In genomic region chr10:69684020-69684980, GRCh38 we compare ENCODE assay signal across 12 cellular contexts. TPM values are rescaled to one million over a fixed set of nuclear protein-coding genes. Genes with fewer than 3 reads are reported as not detected.
DNase-seq lines count a peak whose midpoint lies in the region; ATAC-seq, FAIRE-seq and TF ChIP-seq lines count a peak whose summit lies in the region.
"Had no signal": no experiment of that assay in that cellular context is flagged by ENCODE, and none has a peak within 500 bp of the region (broad histone marks: within the 10 kb centered on the region; RNA-seq: fewer than 3 reads in every experiment).

No MANE protein-coding gene starts in this region.

- FAIRE-seq in frontal cortex (lab: Jason Lieb, UNC) = no peak
- FAIRE-seq: RCC 7860 had no signal

- CTCF ChIA-PET in RWPE1 (lab: Yijun Ruan, JAX) = interaction anchor here (0.7 kb wide), 1 partner anchor 11 kb away, joined by 5 read pairs; no protein-coding TSS in a partner anchor

- H3K27ac Mint-ChIP-seq in mesothelial cell of epicardium = peak overlapping the region; percentile 90
- peak overlapping the region; percentile 93 for H3K27ac Mint-ChIP-seq in type B pancreatic cell

- ATAC-seq in GM21447 (IDR thresholded peaks at IDR 0.05; ENCODE audit: unreplicated experiment) = no peak

- H3K27me3 Mint-ChIP-seq in mesothelial cell of epicardium (ENCODE audit: low read depth) (peaks cover 7% of the 10 kb centered on the region), type B pancreatic cell (peaks cover 18% of the 10 kb centered on the region)

- no peak overlapping the region; the same call in 1 of the 2 replicates for H3K27ac ChIP-seq in RWPE1

- POLR2A ChIA-PET in RWPE1 (lab: Yijun Ruan, JAX; ENCODE audit: low non-redundant PET) = no interaction called here

- H3K4me3 ChIP-seq in fibroblast of mammary gland (ENCODE audit: control insufficient read depth, low read depth, low read length) = no peak overlapping the region

- DNase-seq in RWPE1 (ENCODE audit: low spot score) (peak; percentile 70), fibroblast of mammary gland (ENCODE audit: low read depth) (peak; percentile 25), mesothelial cell of epicardium (ENCODE audit: low spot score in 2 of 2, unreplicated experiment in 2 of 2) (no peak), type B pancreatic cell (ENCODE audit: extremely low spot score, unreplicated experiment) (no peak), SW 1271 (lab: John Stamatoyannopoulos, UW) (no peak), frontal cortex (ENCODE audit: low spot score in 2 of 2) (no peak), DMS 273 treated with DMSO at 0.1 percent for 48 hours (lab: John Stamatoyannopoulos, UW) (no peak)
- DNase-seq: activated CD4-positive, alpha-beta T cell treated with anti-CD3 and anti-CD28 coated beads, Interleukin-2, amount 50 U/mL, for 4 hours; NCI-H1105 had no signal

- no peak overlapping the region for H3K4me3 Mint-ChIP-seq in mesothelial cell of epicardium
- H3K4me3 Mint-ChIP-seq in type B pancreatic cell = peak overlapping the region; percentile 61

- H3K9me3 Mint-ChIP-seq in mesothelial cell of epicardium (no peaks in the 10 kb centered on the region), type B pancreatic cell (no peaks in the 10 kb centered on the region)

- H3K4me1 Mint-ChIP-seq in mesothelial cell of epicardium (peaks cover 49% of the 10 kb centered on the region), type B pancreatic cell (ENCODE audit: unreplicated experiment) (peaks cover 51% of the 10 kb centered on the region)

- H3K36me3 Mint-ChIP-seq in mesothelial cell of epicardium = no peaks in the 10 kb centered on the region
- no peaks in the 10 kb centered on the region for H3K36me3 Mint-ChIP-seq in type B pancreatic cell

- TF ChIP-seq CTCF in RWPE1 (conservative IDR thresholded peaks at IDR 0.05; ENCODE audit: low read depth) = no peak
- TF ChIP-seq CTCF in fibroblast of mammary gland (conservative IDR thresholded peaks at IDR 0.05; ENCODE audit: control insufficient read depth, insufficient read depth, low read depth, low read length) = no peak
- TF ChIP-seq CTCF in mesothelial cell of epicardium (IDR thresholded peaks at IDR 0.05; ENCODE audit: unreplicated experiment) = no peak
- TF ChIP-seq CTCF in type B pancreatic cell (conservative IDR thresholded peaks at IDR 0.05) = no peak

RNA-seq across cellular contexts. Expression of gene FAM241B, which starts 54.3 kb away (rescaled TPM):
- total RNA-seq in mesothelial cell of epicardium (19.2 to 20.9 TPM (median 20.1 TPM) in 3 replicates), type B pancreatic cell (ENCODE audit: low replicate concordance) (8.8 and 9.8 TPM in 2 replicates), frontal cortex (13.9 TPM)
- total RNA-seq: mononuclear cell had no signal

Comparison
In these comparisons a context has a peak if more than half of its experiments do, and no peak if none do; other contexts are left out.
1. DNase-seq: peak in RWPE1 (single experiment) and fibroblast of mammary gland (single experiment); none in mesothelial cell of epicardium (0 of 2), type B pancreatic cell (single experiment), SW 1271 (0 of 2), frontal cortex (0 of 2) and DMS 273 treated with DMSO at 0.1 percent for 48 hours (single experiment).